25 cellular contexts compared by ENCODE assay signal in the genomic region with DNA sequence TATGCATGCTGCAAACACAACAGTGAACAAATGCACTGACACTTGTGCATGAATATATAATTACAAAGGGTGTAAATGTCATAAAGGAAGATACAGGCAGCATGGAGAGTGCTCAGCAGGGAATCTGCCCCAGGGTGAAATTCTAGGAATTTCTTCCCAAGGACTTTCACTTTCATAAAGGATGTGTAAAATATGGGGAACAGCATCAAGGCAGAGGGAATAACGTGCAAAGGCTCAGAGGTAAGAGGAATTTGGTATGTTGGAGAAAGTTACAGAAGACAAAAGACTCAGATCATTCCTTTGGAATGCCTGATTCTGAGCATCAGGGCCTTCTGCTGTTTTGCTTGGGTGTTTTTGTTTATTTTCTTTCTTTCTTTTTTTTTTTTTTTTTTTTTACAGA.
A peak's percentile ranks its signal among the peaks of the same experiment; 100 is the strongest.
DNase-seq lines count a peak whose midpoint lies in the region; ATAC-seq, FAIRE-seq and TF ChIP-seq lines count a peak whose summit lies in the region.
"Had no signal": no experiment of that assay in that cellular context is flagged by ENCODE, and none has a peak within 500 bp of the region (broad histone marks: within the 10 kb centered on the region; RNA-seq: fewer than 3 reads in every experiment).

No MANE protein-coding gene starts in this region.

- peaks cover 2% of the 10 kb centered on the region for H3K79me1 ChIP-seq in mesendoderm (ENCODE audit: low read length)

- DNase-seq in NCI-H69 (lab: John Stamatoyannopoulos, UW): peak; percentile 11
- DNase-seq in WTC11 (ENCODE audit: low spot score): no peak
- DNase-seq in mesendoderm: peak; percentile 20
- no peak for DNase-seq in urothelium cell line (ENCODE audit: low spot score)
- DNase-seq in OCI-M1 (lab: John Stamatoyannopoulos, UW): no peak
- no peak for DNase-seq in activated CD4-positive, alpha-beta T cell treated with anti-CD3 and anti-CD28 coated beads for 48 hours
- no peak for DNase-seq in WERI-Rb-1
- DNase-seq: ACHN; BE2C; C1 segment of cervical spinal cord; CD4-positive, CD25-positive, alpha-beta regulatory T cell; CD8-positive, alpha-beta memory T cell; COR-L47; DMS 273 treated with DMSO at 0.1 percent for 48 hours; DMS53; DND-41; GDM1; H7 had no signal

- no peaks in the 10 kb centered on the region for H3K79me2 ChIP-seq in mesendoderm (ENCODE audit: control insufficient read depth, insufficient read depth, low read length)

- WGBS in mesendoderm (ENCODE audit: extremely low coverage, insufficient coverage, low lambda C conversion rate): no CpG with 5 or more reads among the region's 1 CpG

- H2BK5ac ChIP-seq in mesendoderm (ENCODE audit: low read length): no peak overlapping the region

- no peak overlapping the region for H4K8ac ChIP-seq in mesendoderm (ENCODE audit: low read depth, low read length)

- no peaks in the 10 kb centered on the region for H3K9me3 ChIP-seq in WERI-Rb-1 (ENCODE audit: severe bottlenecking)
- H3K9me3 ChIP-seq: BE2C had no signal

- H3K9ac ChIP-seq in mesendoderm (ENCODE audit: low read length): no peak overlapping the region

- CTCF ChIA-PET in WTC11 (lab: Charles Lee): no interaction called here

- H3K23ac ChIP-seq in mesendoderm (ENCODE audit: low read length): no peak overlapping the region

- POLR2A ChIA-PET in WTC11 (lab: Charles Lee): no interaction called here

- no peak overlapping the region for H4K5ac ChIP-seq in mesendoderm (ENCODE audit: low read length)

- no peak overlapping the region for H3K56ac ChIP-seq in mesendoderm (ENCODE audit: low read length)

- peaks cover 12% of the 10 kb centered on the region for H3K9me3 Mint-ChIP-seq in WTC11
- H3K9me3 Mint-ChIP-seq: GM23338 had no signal

- peak; percentile 58 for FAIRE-seq in urothelium cell line (lab: Jason Lieb, UNC)
- FAIRE-seq: A204.1, GM12892, GM18507 had no signal

- no peak overlapping the region for H3K4me3 ChIP-seq in mesendoderm (ENCODE audit: low read length)
- no peak overlapping the region for H3K4me3 ChIP-seq in WERI-Rb-1 (ENCODE audit: low read depth, low read length)
- H3K4me3 ChIP-seq: GM23338 had no signal

- no peak overlapping the region for H3K4me2 ChIP-seq in mesendoderm (ENCODE audit: low read length)
- H3K4me2 ChIP-seq: GM23338 had no signal

- H3K36me3 ChIP-seq in mesendoderm (ENCODE audit: control insufficient read depth, insufficient read depth, low read length) (no peaks in the 10 kb centered on the region), WERI-Rb-1 (no peaks in the 10 kb centered on the region)
- H3K36me3 ChIP-seq: BE2C had no signal

- peaks cover 57% of the 10 kb centered on the region for H3K4me1 Mint-ChIP-seq in WTC11
- H3K4me1 Mint-ChIP-seq: CD4-positive, CD25-positive, alpha-beta regulatory T cell; CD8-positive, alpha-beta memory T cell had no signal

- no peak overlapping the region for H3K4me3 Mint-ChIP-seq in WTC11
- H3K4me3 Mint-ChIP-seq: CD4-positive, CD25-positive, alpha-beta regulatory T cell; CD8-positive, alpha-beta memory T cell; GM23338 had no signal

- no peak overlapping the region for H2BK120ac ChIP-seq in mesendoderm (ENCODE audit: low read depth, low read length)

- no peak overlapping the region for H3K27ac Mint-ChIP-seq in WTC11
- H3K27ac Mint-ChIP-seq: CD4-positive, CD25-positive, alpha-beta regulatory T cell; CD8-positive, alpha-beta memory T cell; GM23338 had no signal

- no peak overlapping the region for H2BK15ac ChIP-seq in mesendoderm (replicated peaks; ENCODE audit: low read depth)

- ATAC-seq in WTC11 (no peak), HG03571 (IDR thresholded peaks at IDR 0.05; ENCODE audit: unreplicated experiment) (no peak)
- ATAC-seq: GM23338, HCT116 had no signal

- TF ChIP-seq CTCF in WTC11 (IDR thresholded peaks at IDR 0.05) (no peak), WERI-Rb-1 (IDR thresholded peaks at IDR 0.05; ENCODE audit: low read depth, low read length) (no peak)

- no peak overlapping the region for H2AK5ac ChIP-seq in mesendoderm (ENCODE audit: low read length)

- H3K18ac ChIP-seq in mesendoderm (ENCODE audit: low read length): no peak overlapping the region

- H3K4ac ChIP-seq in mesendoderm (ENCODE audit: low read depth, low read length): no peak overlapping the region

- H3K27me3 ChIP-seq in mesendoderm (ENCODE audit: insufficient read depth, low read length, poor library complexity) (no peaks in the 10 kb centered on the region), WERI-Rb-1 (ENCODE audit: insufficient read depth, low read depth, severe bottlenecking) (no peaks in the 10 kb centered on the region)
- H3K27me3 ChIP-seq: BE2C had no signal

- peaks cover 12% of the 10 kb centered on the region for H3K36me3 Mint-ChIP-seq in WTC11
- H3K36me3 Mint-ChIP-seq: CD4-positive, CD25-positive, alpha-beta regulatory T cell; CD8-positive, alpha-beta memory T cell had no signal

- H3K27me3 Mint-ChIP-seq in WTC11 (ENCODE audit: low read depth): no peaks in the 10 kb centered on the region

- H3K27ac ChIP-seq in mesendoderm (ENCODE audit: low read depth, low read length) (no peak overlapping the region), WERI-Rb-1 (no peak overlapping the region)
- H3K27ac ChIP-seq: HL-60 had no signal

- peaks cover 5% of the 10 kb centered on the region for H3K4me1 ChIP-seq in mesendoderm (ENCODE audit: control insufficient read depth, low read depth, low read length)
- H3K4me1 ChIP-seq: BE2C had no signal

TF ChIP-seq in WTC11, 78 proteins besides CTCF, POLR2A, EP300 and RAD21:
- TF ChIP-seq, protein P1, sequence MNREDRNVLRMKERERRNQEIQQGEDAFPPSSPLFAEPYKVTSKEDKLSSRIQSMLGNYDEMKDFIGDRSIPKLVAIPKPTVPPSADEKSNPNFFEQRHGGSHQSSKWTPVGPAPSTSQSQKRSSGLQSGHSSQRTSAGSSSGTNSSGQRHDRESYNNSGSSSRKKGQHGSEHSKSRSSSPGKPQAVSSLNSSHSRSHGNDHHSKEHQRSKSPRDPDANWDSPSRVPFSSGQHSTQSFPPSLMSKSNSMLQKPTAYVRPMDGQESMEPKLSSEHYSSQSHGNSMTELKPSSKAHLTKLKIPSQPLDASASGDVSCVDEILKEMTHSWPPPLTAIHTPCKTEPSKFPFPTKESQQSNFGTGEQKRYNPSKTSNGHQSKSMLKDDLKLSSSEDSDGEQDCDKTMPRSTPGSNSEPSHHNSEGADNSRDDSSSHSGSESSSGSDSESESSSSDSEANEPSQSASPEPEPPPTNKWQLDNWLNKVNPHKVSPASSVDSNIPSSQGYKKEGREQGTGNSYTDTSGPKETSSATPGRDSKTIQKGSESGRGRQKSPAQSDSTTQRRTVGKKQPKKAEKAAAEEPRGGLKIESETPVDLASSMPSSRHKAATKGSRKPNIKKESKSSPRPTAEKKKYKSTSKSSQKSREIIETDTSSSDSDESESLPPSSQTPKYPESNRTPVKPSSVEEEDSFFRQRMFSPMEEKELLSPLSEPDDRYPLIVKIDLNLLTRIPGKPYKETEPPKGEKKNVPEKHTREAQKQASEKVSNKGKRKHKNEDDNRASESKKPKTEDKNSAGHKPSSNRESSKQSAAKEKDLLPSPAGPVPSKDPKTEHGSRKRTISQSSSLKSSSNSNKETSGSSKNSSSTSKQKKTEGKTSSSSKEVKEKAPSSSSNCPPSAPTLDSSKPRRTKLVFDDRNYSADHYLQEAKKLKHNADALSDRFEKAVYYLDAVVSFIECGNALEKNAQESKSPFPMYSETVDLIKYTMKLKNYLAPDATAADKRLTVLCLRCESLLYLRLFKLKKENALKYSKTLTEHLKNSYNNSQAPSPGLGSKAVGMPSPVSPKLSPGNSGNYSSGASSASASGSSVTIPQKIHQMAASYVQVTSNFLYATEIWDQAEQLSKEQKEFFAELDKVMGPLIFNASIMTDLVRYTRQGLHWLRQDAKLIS (CRISPR knock-in tag; IDR thresholded peaks at IDR 0.05; ENCODE audit: borderline replicate concordance): no peak
- TF ChIP-seq GTF2I (CRISPR knock-in tag; conservative IDR thresholded peaks at IDR 0.05): 0 out of 2 replicates have a peak, but pooled peaks have one; percentile 31
- no peak for TF ChIP-seq NR3C1 (CRISPR knock-in tag; conservative IDR thresholded peaks at IDR 0.05; ENCODE audit: low read depth)
- no peak for TF ChIP-seq ZNF263 (CRISPR knock-in tag; IDR thresholded peaks at IDR 0.05; ENCODE audit: low read depth)

Comparison
In these comparisons a context has a peak if more than half of its experiments do, and no peak if none do; other contexts are left out.
1. DNase-seq: peak in NCI-H69 (single experiment) and mesendoderm (single experiment); none in WTC11 (single experiment), urothelium cell line (single experiment), OCI-M1 (single experiment), activated CD4-positive, alpha-beta T cell treated with anti-CD3 and anti-CD28 coated beads for 48 hours (single experiment) and WERI-Rb-1 (single experiment).